Comparison of ENCODE assay signal across 18 cellular contexts in the genomic region with DNA sequence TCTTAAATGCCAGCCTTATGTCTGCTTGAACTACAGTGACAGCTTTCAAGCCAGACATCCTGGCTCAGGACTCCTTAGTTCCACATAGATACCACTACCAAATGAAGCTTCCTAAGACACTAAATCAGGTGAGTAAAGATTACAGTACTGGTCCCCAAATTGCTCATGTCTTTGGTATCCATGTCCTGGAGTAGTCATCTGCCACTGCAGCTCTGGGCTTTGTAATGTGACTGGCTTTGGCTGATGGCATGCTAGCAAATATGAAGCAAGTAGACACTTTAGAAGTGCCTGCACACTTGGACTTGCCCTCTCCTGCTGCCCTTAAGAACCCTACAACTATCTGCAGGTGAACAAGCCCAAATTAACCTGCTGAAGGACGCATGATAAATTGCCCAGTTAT.
DNase-seq lines count a peak whose midpoint lies in the region; ATAC-seq, FAIRE-seq and TF ChIP-seq lines count a peak whose summit lies in the region.
"Had no signal": no experiment of that assay in that cellular context is flagged by ENCODE, and none has a peak within 500 bp of the region (broad histone marks: within the 10 kb centered on the region; RNA-seq: fewer than 3 reads in every experiment).

No MANE protein-coding gene starts in this region.

- TF ChIP-seq CTCF in astrocyte (IDR thresholded peaks at IDR 0.05; ENCODE audit: insufficient read depth, low read depth, low read length): no peak
- TF ChIP-seq CTCF in nephron progenitor cell (IDR thresholded peaks at IDR 0.05): no peak

- no peaks in the 10 kb centered on the region for H4K20me1 ChIP-seq in astrocyte (ENCODE audit: insufficient read depth, low read length)

- H3K9me3 Mint-ChIP-seq in astrocyte (ENCODE audit: unreplicated experiment): no peaks in the 10 kb centered on the region
- H3K9me3 Mint-ChIP-seq in nephron progenitor cell: no peaks in the 10 kb centered on the region

- H3K79me2 ChIP-seq in astrocyte (ENCODE audit: insufficient read depth, low read length): no peaks in the 10 kb centered on the region

- H3K4me3 Mint-ChIP-seq in astrocyte (ENCODE audit: unreplicated experiment): peak overlapping the region; percentile 45
- H3K4me3 Mint-ChIP-seq in nephron progenitor cell: no peak overlapping the region

- H2AFZ ChIP-seq in astrocyte (ENCODE audit: low read depth, low read length): no peak overlapping the region

- no peaks in the 10 kb centered on the region for H3K27me3 ChIP-seq in astrocyte (ENCODE audit: insufficient read depth, low read length)

- DNase-seq in ELR (ENCODE audit: low read depth): peak; percentile 38
- DNase-seq in NCI-H69 (lab: John Stamatoyannopoulos, UW): peak; percentile 41
- DNase-seq in astrocyte (ENCODE audit: low read depth): no peak
- DNase-seq in nephron progenitor cell: no peak
- no peak for DNase-seq in Right ventricle myocardium superior
- no peak for DNase-seq in activated naive CD4-positive, alpha-beta T cell (lab: John Stamatoyannopoulos, UW)
- DNase-seq in posterior vena cava (ENCODE audit: low spot score): no peak
- DNase-seq: DMS153, EL, H7, MV-4-11, NCI-H1436, NCI-H2029 treated with DMSO at 0.1 percent for 48 hours, NCI-H510A, SHP77 had no signal

- ATAC-seq in Right ventricle myocardium superior (ENCODE audit: poor library complexity): no peak
- ATAC-seq: A549 had no signal

- peaks cover 4% of the 10 kb centered on the region for H3K36me3 Mint-ChIP-seq in astrocyte (ENCODE audit: low read depth, unreplicated experiment)
- H3K36me3 Mint-ChIP-seq in nephron progenitor cell (ENCODE audit: low read depth): no peaks in the 10 kb centered on the region

- H3K4me3 ChIP-seq in astrocyte (ENCODE audit: insufficient read depth, low read depth, low read length): no peak overlapping the region
- H3K4me3 ChIP-seq: A549 had no signal

- no peaks in the 10 kb centered on the region for H3K9me3 ChIP-seq in astrocyte (ENCODE audit: insufficient read depth, low read depth, low read length)
- H3K9me3 ChIP-seq: A549 had no signal

- H3K4me1 Mint-ChIP-seq in astrocyte (ENCODE audit: low read depth, unreplicated experiment) (peaks cover 26% of the 10 kb centered on the region), nephron progenitor cell (peaks cover 20% of the 10 kb centered on the region)

- no peak overlapping the region for H3K27ac ChIP-seq in astrocyte (ENCODE audit: low read depth, low read length)
- H3K27ac ChIP-seq: C4-2B had no signal

- intact Hi-C loops in Right ventricle myocardium superior (cut with DNase I) (no loop called here), posterior vena cava (cut with DNase I) (no loop called here)

- no peak overlapping the region for H3K9ac ChIP-seq in astrocyte (ENCODE audit: low read length)

- FAIRE-seq in astrocyte (lab: Jason Lieb, UNC): no peak
- FAIRE-seq: GM19239 had no signal

- H3K36me3 ChIP-seq in astrocyte (ENCODE audit: insufficient read depth, low read length): peaks cover under 1% of the 10 kb centered on the region

- peaks cover 12% of the 10 kb centered on the region for H3K4me1 ChIP-seq in astrocyte (ENCODE audit: insufficient read depth, low read length)

- H3K27me3 Mint-ChIP-seq in astrocyte (ENCODE audit: low read depth, unreplicated experiment) (no peaks in the 10 kb centered on the region), nephron progenitor cell (ENCODE audit: low read depth, poor library complexity) (no peaks in the 10 kb centered on the region)

- no peak overlapping the region for H3K4me2 ChIP-seq in astrocyte (ENCODE audit: low read length)
- H3K4me2 ChIP-seq: A549 had no signal

- H3K27ac Mint-ChIP-seq in astrocyte (ENCODE audit: unreplicated experiment) (peak overlapping the region; percentile 47), nephron progenitor cell (peak overlapping the region; percentile 52)

Comparison
In these comparisons a context has a peak if more than half of its experiments do, and no peak if none do; other contexts are left out.
1. DNase-seq: peak in ELR (single experiment) and NCI-H69 (single experiment); none in astrocyte (single experiment), nephron progenitor cell (single experiment), Right ventricle myocardium superior (single experiment), activated naive CD4-positive, alpha-beta T cell (0 of 4) and posterior vena cava (single experiment).